Comparison of ENCODE assay signal across 27 cellular contexts in the genomic region with DNA sequence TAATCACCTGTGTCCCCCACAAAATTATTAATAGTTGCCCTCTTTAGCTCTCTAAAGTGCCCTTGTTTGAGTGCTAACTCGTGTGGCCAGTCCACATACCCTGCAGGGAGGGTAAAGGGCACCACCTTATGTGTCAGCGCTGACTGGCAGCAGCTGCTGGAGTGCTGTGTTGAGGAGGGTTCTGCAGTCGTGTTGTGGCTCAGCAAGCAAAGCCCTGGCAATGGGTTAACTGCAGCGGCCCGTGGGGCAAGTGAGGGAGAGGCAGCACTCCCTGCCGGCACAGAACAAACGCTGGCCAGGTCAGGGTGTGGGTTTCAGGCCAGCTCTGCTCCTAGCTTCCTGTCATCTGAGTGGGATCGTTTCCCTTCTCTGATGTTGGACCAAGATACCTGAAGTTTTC.
"Had no signal": no experiment of that assay in that cellular context is flagged by ENCODE, and none has a peak within 500 bp of the region (broad histone marks: within the 10 kb centered on the region; RNA-seq: fewer than 3 reads in every experiment).

No MANE protein-coding gene starts in this region.

- ATAC-seq: activated CD8-positive, alpha-beta memory T cell treated with anti-CD3 and anti-CD28 coated beads, Interleukin-2, amount 10 ng/mL, durations not matched to agents 7 days and 5 days; activated CD8-positive, alpha-beta T cell treated with anti-CD3 and anti-CD28 coated beads for 36 hours; foreskin keratinocyte; naive thymus-derived CD4-positive, alpha-beta T cell; stimulated activated naive B cell treated with anti-CD40 and anti-IgM and Interleukin-4, amounts not matched to agents 10 μg/mL and 1 μg/mL and 100 μg/mL, for 72 hours; T-cell had no signal

- DNase-seq: activated CD4-positive, alpha-beta T cell treated with anti-CD3 and anti-CD28 coated beads, Interleukin-2, amount 10 ng/mL, durations not matched to agents 7 days and 5 days; activated CD4-positive, CD25-positive, alpha-beta regulatory T cell treated with anti-CD3 and anti-CD28 coated beads, Interleukin-2, amount 50 U/mL, for 72 hours; activated CD8-positive, alpha-beta memory T cell treated with anti-CD3 and anti-CD28 coated beads, Interleukin-2, amount 10 ng/mL, durations not matched to agents 7 days and 5 days; activated CD8-positive, alpha-beta T cell treated with anti-CD3 and anti-CD28 coated beads for 36 hours; activated gamma-delta T cell treated with Interleukin-2 at 50 U/mL for 16 hours; activated T-cell treated with anti-CD3 and anti-CD28 coated beads for 4 hours; anterior cingulate cortex; brain microvascular endothelial cell; central memory CD4-positive, alpha-beta T cell; dermis blood vessel endothelial cell; effector memory CD4-positive, alpha-beta T cell; foreskin keratinocyte; kidney glomerular epithelial cell; naive thymus-derived CD4-positive, alpha-beta T cell; SK-N-SH; stimulated activated CD4-positive, alpha-beta T cell treated with anti-CD3 and anti-CD28 coated beads, Interleukin-15, amount 100 ng/mL, for 24 hours; stimulated activated CD4-positive, alpha-beta T cell treated with anti-CD3 and anti-CD28 coated beads, Interleukin-2, amount 100 ng/mL, for 48 hours; stimulated activated CD8-positive, alpha-beta memory T cell treated with anti-CD3 and anti-CD28 coated beads, Interleukin-4, amount 100 ng/mL, for 48 hours; stimulated activated naive B cell treated with anti-CD40 and anti-IgM and Interleukin-4, amounts not matched to agents 10 μg/mL and 1 μg/mL and 100 μg/mL, for 72 hours; T-cell; upper lobe of left lung had no signal

- H3K4me2 ChIP-seq: hepatocyte, SK-N-SH had no signal

- H3K27ac ChIP-seq: brain microvascular endothelial cell, foreskin keratinocyte, hepatocyte, prostate gland, right atrium auricular region, skin epidermis, upper lobe of left lung, VCaP had no signal

- H3K36me3 ChIP-seq: brain microvascular endothelial cell, prostate gland, right atrium auricular region, thoracic aorta, upper lobe of left lung had no signal

- H3K27me3 ChIP-seq: brain microvascular endothelial cell, foreskin keratinocyte, hepatocyte, right atrium auricular region, upper lobe of left lung had no signal

- H3K9ac ChIP-seq: SK-N-SH had no signal

- H3K4me3 ChIP-seq: hepatocyte, prostate gland, right atrium auricular region, skin epidermis, thoracic aorta, upper lobe of left lung had no signal

- H3K9me3 ChIP-seq: prostate gland, right atrium auricular region, SK-N-SH, thoracic aorta, upper lobe of left lung had no signal

- H2AFZ ChIP-seq: hepatocyte had no signal

- H3K4me1 ChIP-seq: foreskin keratinocyte, prostate gland, upper lobe of left lung had no signal
